In genomic region chr5:176388003-176388340, GRCh38 we compare ENCODE assay signal across 8 cellular contexts. TPM values are rescaled to one million over a fixed set of nuclear protein-coding genes. Genes with fewer than 3 reads are reported as not detected.
DNase-seq lines count a peak whose midpoint lies in the region; ATAC-seq lines count a peak whose summit lies in the region.

No MANE protein-coding gene starts in this region.

- H3K36me3 ChIP-seq in CD4-positive, CD25-positive, alpha-beta regulatory T cell (ENCODE audit: control insufficient read depth, insufficient read depth, low read length): peaks cover 39% of the 10 kb centered on the region
- H3K36me3 ChIP-seq in HUES6 (ENCODE audit: control insufficient read depth, insufficient read depth, low read length): peaks cover 44% of the 10 kb centered on the region
- H3K36me3 ChIP-seq in stomach smooth muscle (ENCODE audit: control insufficient read depth in 2 of 2, insufficient read depth in 2 of 2, low read length in 2 of 2): peaks cover 40 to 41% of the 10 kb centered on the region in 2 donors

- peaks cover 28% of the 10 kb centered on the region for H3K36me3 Mint-ChIP-seq in CD4-positive, CD25-positive, alpha-beta regulatory T cell
- H3K36me3 Mint-ChIP-seq in activated naive CD8-positive, alpha-beta T cell treated with anti-CD3 and anti-CD28 coated beads for 36 hours: peaks cover 53% of the 10 kb centered on the region

- H3K4me3 Mint-ChIP-seq in CD4-positive, CD25-positive, alpha-beta regulatory T cell: peak overlapping the region; percentile 98 to 99 (median 99)
- H3K4me3 Mint-ChIP-seq in activated naive CD8-positive, alpha-beta T cell treated with anti-CD3 and anti-CD28 coated beads for 36 hours: peak overlapping the region; percentile 98

- peaks cover 29% of the 10 kb centered on the region for H3K4me1 ChIP-seq in CD4-positive, CD25-positive, alpha-beta regulatory T cell (ENCODE audit: control insufficient read depth, insufficient read depth, low read length, poor library complexity, severe bottlenecking)
- H3K4me1 ChIP-seq in HUES6 (ENCODE audit: control insufficient read depth, insufficient read depth, low read length): peaks cover 5% of the 10 kb centered on the region; the same call in 1 of the 2 replicates
- H3K4me1 ChIP-seq in stomach smooth muscle (ENCODE audit: control insufficient read depth, insufficient read depth, low read length): peaks cover 18% of the 10 kb centered on the region

- H3K9me3 ChIP-seq in CD4-positive, CD25-positive, alpha-beta regulatory T cell (ENCODE audit: control insufficient read depth in 2 of 2, low read length in 2 of 2): no peaks in the 10 kb centered on the region
- H3K9me3 ChIP-seq in HUES6 (ENCODE audit: control insufficient read depth, insufficient read depth, low read depth, low read length): no peaks in the 10 kb centered on the region
- H3K9me3 ChIP-seq in stomach smooth muscle (ENCODE audit: control insufficient read depth in 2 of 2, low read length in 2 of 2): no peaks in the 10 kb centered on the region

- peak overlapping the region; percentile 97 to 100 (median 100) for H3K27ac Mint-ChIP-seq in CD4-positive, CD25-positive, alpha-beta regulatory T cell
- H3K27ac Mint-ChIP-seq in activated naive CD8-positive, alpha-beta T cell treated with anti-CD3 and anti-CD28 coated beads for 36 hours: peak overlapping the region; percentile 100

- H3K27ac ChIP-seq in CD4-positive, CD25-positive, alpha-beta regulatory T cell (ENCODE audit: insufficient read depth, low read length, poor library complexity, severe bottlenecking): peak overlapping the region; percentile 97
- H3K27ac ChIP-seq in HUES6 (ENCODE audit: low read depth, low read length): peak overlapping the region; percentile 97; the same call in 1 of the 2 replicates
- peak overlapping the region; percentile 99 for H3K27ac ChIP-seq in stomach smooth muscle (ENCODE audit: low read length)

- H3K4me1 Mint-ChIP-seq in CD4-positive, CD25-positive, alpha-beta regulatory T cell: peaks cover 0 to 39% (median 25%) of the 10 kb centered on the region in 4 donors
- H3K4me1 Mint-ChIP-seq in activated naive CD8-positive, alpha-beta T cell treated with anti-CD3 and anti-CD28 coated beads for 36 hours: peaks cover 27% of the 10 kb centered on the region

- no peak for DNase-seq in CD4-positive, CD25-positive, alpha-beta regulatory T cell
- no peak for DNase-seq in activated naive CD8-positive, alpha-beta T cell treated with anti-CD3 and anti-CD28 coated beads for 36 hours
- DNase-seq in iPS-NIHi7 (ENCODE audit: extremely low spot score) (peak; percentile 60), mesenteric fat pad (ENCODE audit: low spot score) (no peak), sciatic nerve (ENCODE audit: low spot score) (no peak)

- intact Hi-C loops in sciatic nerve (cut with DNase I): no loop called here

- H3K9me3 Mint-ChIP-seq in CD4-positive, CD25-positive, alpha-beta regulatory T cell: no peaks in the 10 kb centered on the region
- H3K9me3 Mint-ChIP-seq in activated naive CD8-positive, alpha-beta T cell treated with anti-CD3 and anti-CD28 coated beads for 36 hours: no peaks in the 10 kb centered on the region

- no peaks in the 10 kb centered on the region for H3K27me3 ChIP-seq in CD4-positive, CD25-positive, alpha-beta regulatory T cell (ENCODE audit: control insufficient read depth, insufficient read depth, low read length)
- no peaks in the 10 kb centered on the region for H3K27me3 ChIP-seq in HUES6 (ENCODE audit: control insufficient read depth, insufficient read depth, low read length)
- no peaks in the 10 kb centered on the region for H3K27me3 ChIP-seq in stomach smooth muscle (ENCODE audit: control insufficient read depth in 1 of 2, insufficient read depth in 2 of 2, low read length in 2 of 2)

- H3K9ac ChIP-seq in HUES6 (ENCODE audit: low read length): peak overlapping the region; percentile 97
- peak overlapping the region; percentile 97 to 98 for H3K9ac ChIP-seq in stomach smooth muscle (ENCODE audit: low read length in 2 of 2)

- peak overlapping the region; percentile 92 for H3K4me3 ChIP-seq in CD4-positive, CD25-positive, alpha-beta regulatory T cell (ENCODE audit: low read depth, low read length)
- H3K4me3 ChIP-seq in HUES6 (ENCODE audit: low read depth, low read length) (peak overlapping the region; percentile 87), stomach smooth muscle (ENCODE audit: low read length in 2 of 2) (peak overlapping the region; percentile 98 to 99)

- H3K27me3 Mint-ChIP-seq in CD4-positive, CD25-positive, alpha-beta regulatory T cell: no peaks in the 10 kb centered on the region
- H3K27me3 Mint-ChIP-seq in activated naive CD8-positive, alpha-beta T cell treated with anti-CD3 and anti-CD28 coated beads for 36 hours: no peaks in the 10 kb centered on the region

- ATAC-seq in CD4-positive, CD25-positive, alpha-beta regulatory T cell (ENCODE audit: low read depth in 2 of 2): no peak
- no peak for ATAC-seq in GM21786 (IDR thresholded peaks at IDR 0.05; ENCODE audit: unreplicated experiment)
- ATAC-seq in sciatic nerve: no peak

RNA-seq across cellular contexts. Expression of gene NOP16, which starts 0.4 kb away (rescaled TPM):
- 15.5 TPM for total RNA-seq in CD4-positive, CD25-positive, alpha-beta regulatory T cell
- polyA plus RNA-seq in CD4-positive, CD25-positive, alpha-beta regulatory T cell: 10 to 100 TPM; 13.6 to 41.2 (median 35.1) TPM
- total RNA-seq in activated naive CD8-positive, alpha-beta T cell treated with anti-CD3 and anti-CD28 coated beads for 36 hours: 100 to 1,000 TPM; 154 to 158 TPM
- total RNA-seq in mesenteric fat pad (38.9 TPM), sciatic nerve (9.3 TPM)

RNA-seq across cellular contexts. Expression of gene HIGD2A, which starts 0.6 kb away (rescaled TPM):
- 98.9 TPM for total RNA-seq in CD4-positive, CD25-positive, alpha-beta regulatory T cell
- polyA plus RNA-seq in CD4-positive, CD25-positive, alpha-beta regulatory T cell: 100 to 1,000 TPM; 228 to 278 (median 239) TPM
- 10 to 100 TPM; 94.0 to 94.5 TPM for total RNA-seq in activated naive CD8-positive, alpha-beta T cell treated with anti-CD3 and anti-CD28 coated beads for 36 hours
- 107 TPM for total RNA-seq in mesenteric fat pad
- 58.8 TPM for total RNA-seq in sciatic nerve

RNA-seq across cellular contexts. Expression of gene ARL10, which starts 22.7 kb away (rescaled TPM):
- 4.8 TPM for total RNA-seq in CD4-positive, CD25-positive, alpha-beta regulatory T cell
- polyA plus RNA-seq in CD4-positive, CD25-positive, alpha-beta regulatory T cell: 1 to 10 TPM; 1.6 to 2.3 (median 2.1) TPM
- 10 to 100 TPM in 1 of 2 experiments, 1 to 10 TPM in 1; 8.0 to 12.1 TPM for total RNA-seq in activated naive CD8-positive, alpha-beta T cell treated with anti-CD3 and anti-CD28 coated beads for 36 hours
- total RNA-seq in mesenteric fat pad (4.4 TPM), sciatic nerve (29.2 TPM)

RNA-seq across cellular contexts. Expression of gene KIAA1191, which starts 26.4 kb away (rescaled TPM):
- 60.9 TPM for total RNA-seq in CD4-positive, CD25-positive, alpha-beta regulatory T cell
- 10 to 100 TPM; 59.0 to 68.9 (median 60.9) TPM for polyA plus RNA-seq in CD4-positive, CD25-positive, alpha-beta regulatory T cell
- 10 to 100 TPM; 38.2 to 41.7 TPM for total RNA-seq in activated naive CD8-positive, alpha-beta T cell treated with anti-CD3 and anti-CD28 coated beads for 36 hours
- total RNA-seq in mesenteric fat pad (65.9 TPM), sciatic nerve (87.8 TPM)

RNA-seq across cellular contexts. Expression of gene CLTB, which starts 28.4 kb away (rescaled TPM):
- total RNA-seq in CD4-positive, CD25-positive, alpha-beta regulatory T cell: 85.9 TPM
- 100 to 1,000 TPM in 2 of 4 donors, 10 to 100 TPM in 2; 92.5 to 129 (median 101) TPM for polyA plus RNA-seq in CD4-positive, CD25-positive, alpha-beta regulatory T cell
- 10 to 100 TPM; 53.4 to 57.7 TPM for total RNA-seq in activated naive CD8-positive, alpha-beta T cell treated with anti-CD3 and anti-CD28 coated beads for 36 hours
- total RNA-seq in mesenteric fat pad (84.7 TPM), sciatic nerve (122 TPM)
